Comparison of ENCODE assay signal across 19 cellular contexts in genomic region chr14:38129705-38130104, GRCh38.
DNase-seq lines count a peak whose midpoint lies in the region; ATAC-seq and TF ChIP-seq lines count a peak whose summit lies in the region.
"Had no signal": no experiment of that assay in that cellular context is flagged by ENCODE, and none has a peak within 500 bp of the region (broad histone marks: within the 10 kb centered on the region; RNA-seq: fewer than 3 reads in every experiment).

No MANE protein-coding gene starts in this region.

- H3K36me3 Mint-ChIP-seq in T-helper 17 cell (ENCODE audit: low read depth) = no peaks in the 10 kb centered on the region
- H3K36me3 Mint-ChIP-seq in effector memory CD8-positive, alpha-beta T cell (ENCODE audit: insufficient read depth) = no peaks in the 10 kb centered on the region

- no peak overlapping the region for H3K27ac ChIP-seq in osteoblast (ENCODE audit: low read depth, low read length)
- H3K27ac ChIP-seq: epithelial cell of prostate, upper lobe of right lung had no signal

- H4K20me1 ChIP-seq in osteoblast (ENCODE audit: insufficient read depth, low read length) = no peaks in the 10 kb centered on the region

- no peaks in the 10 kb centered on the region for H3K9me3 Mint-ChIP-seq in effector memory CD8-positive, alpha-beta T cell

- no peak overlapping the region for H3K4me3 ChIP-seq in osteoblast (ENCODE audit: insufficient read depth, low read length)
- H3K4me3 ChIP-seq: K562, upper lobe of right lung had no signal

- H3K36me3 ChIP-seq in osteoblast (ENCODE audit: insufficient read depth, low read length) = no peaks in the 10 kb centered on the region
- H3K36me3 ChIP-seq: upper lobe of right lung had no signal

- H3K4me1 ChIP-seq in osteoblast (ENCODE audit: insufficient read depth, low read length) = no peaks in the 10 kb centered on the region
- H3K4me1 ChIP-seq: upper lobe of right lung had no signal

- H3K27me3 ChIP-seq in osteoblast (ENCODE audit: insufficient read depth, low read length) = no peaks in the 10 kb centered on the region
- H3K27me3 ChIP-seq: upper lobe of right lung had no signal

- no peaks in the 10 kb centered on the region for H3K79me2 ChIP-seq in osteoblast (ENCODE audit: insufficient read depth, low read length)

- no peak overlapping the region for H3K4me3 Mint-ChIP-seq in T-helper 17 cell
- H3K4me3 Mint-ChIP-seq in effector memory CD8-positive, alpha-beta T cell = peak overlapping the region in 1 of 2 donors; percentile 38
- H3K4me3 Mint-ChIP-seq: nephron had no signal

- H3K27ac Mint-ChIP-seq in T-helper 17 cell = peak overlapping the region; percentile 53
- H3K27ac Mint-ChIP-seq in effector memory CD8-positive, alpha-beta T cell = peak overlapping the region in 1 of 2 donors; percentile 28
- H3K27ac Mint-ChIP-seq: nephron, progenitor cell of endocrine pancreas had no signal

- H3K9me3 ChIP-seq in T-helper 17 cell (ENCODE audit: control insufficient read depth, low read length, poor library complexity, severe bottlenecking) (no peaks in the 10 kb centered on the region), osteoblast (ENCODE audit: low read depth, low read length) (no peaks in the 10 kb centered on the region)
- H3K9me3 ChIP-seq: upper lobe of right lung had no signal

- no peak for TF ChIP-seq CTCF in osteoblast (IDR thresholded peaks at IDR 0.05; ENCODE audit: extremely low read depth, low read depth, low read length)

- H3K4me1 Mint-ChIP-seq in T-helper 17 cell = peaks cover 5% of the 10 kb centered on the region
- H3K4me1 Mint-ChIP-seq in effector memory CD8-positive, alpha-beta T cell (ENCODE audit: low read depth in 2 of 2) = peaks cover 4 to 10% of the 10 kb centered on the region in 2 donors
- H3K4me1 Mint-ChIP-seq: nephron had no signal

- H3K4me2 ChIP-seq in osteoblast (ENCODE audit: insufficient read depth, low read length) = no peak overlapping the region

- H3K27me3 Mint-ChIP-seq in T-helper 17 cell = no peaks in the 10 kb centered on the region
- H3K27me3 Mint-ChIP-seq in effector memory CD8-positive, alpha-beta T cell = no peaks in the 10 kb centered on the region
- H3K27me3 Mint-ChIP-seq: progenitor cell of endocrine pancreas had no signal

- peak; percentile 30 for ATAC-seq in T-helper 17 cell
- peak; percentile 44 for ATAC-seq in effector memory CD8-positive, alpha-beta T cell (replicated peaks)
- peak; percentile 46 for ATAC-seq in stimulated activated naive CD8-positive, alpha-beta T cell treated with anti-CD3 and anti-CD28 coated beads, Interleukin-15, Interleukin-2, amounts not matched to agents 100 U/mL and 50 U/mL, for 24 hours
- ATAC-seq: K562, upper lobe of right lung had no signal

- peak; percentile 64 for DNase-seq in activated effector memory CD4-positive, alpha-beta T cell treated with anti-CD3 and anti-CD28 coated beads, Interleukin-2, amount 50 U/mL, for 16 hours
- DNase-seq in activated effector memory CD4-positive, alpha-beta T cell treated with Interleukin-2 at 50 U/mL for 16 hours = no peak
- DNase-seq in T-helper 17 cell (no peak), NCI-H226 (no peak), osteoblast (ENCODE audit: insufficient read length, low spot score, missing footprints) (no peak)
- peak in 1 of 3 experiments; percentile 8 for DNase-seq in effector memory CD8-positive, alpha-beta T cell
- peak; percentile 24 for DNase-seq in stimulated activated naive CD8-positive, alpha-beta T cell treated with anti-CD3 and anti-CD28 coated beads, Interleukin-15, Interleukin-2, amounts not matched to agents 100 U/mL and 50 U/mL, for 24 hours
- DNase-seq: foreskin melanocyte, HCEC 1CT, kidney glomerular epithelial cell, mesenchymal stem cell, MV-4-11, NCI-H2029, NCI-H510A, upper lobe of right lung had no signal

- no peak overlapping the region for H2AFZ ChIP-seq in osteoblast (ENCODE audit: low read length)

Comparison
In these comparisons a context has a peak if more than half of its experiments do, and no peak if none do; other contexts are left out.
1. DNase-seq: peak in activated effector memory CD4-positive, alpha-beta T cell treated with anti-CD3 and anti-CD28 coated beads, Interleukin-2, amount 50 U/mL, for 16 hours (single experiment) and stimulated activated naive CD8-positive, alpha-beta T cell treated with anti-CD3 and anti-CD28 coated beads, Interleukin-15, Interleukin-2, amounts not matched to agents 100 U/mL and 50 U/mL, for 24 hours (single experiment); none in activated effector memory CD4-positive, alpha-beta T cell treated with Interleukin-2 at 50 U/mL for 16 hours (single experiment), T-helper 17 cell (0 of 3), NCI-H226 (single experiment) and osteoblast (single experiment).
2. Peak in every context shown above with its lines, with median percentiles within 50 percentile points of each other: ATAC-seq.